27 cellular contexts compared by ENCODE assay signal in the genomic region with DNA sequence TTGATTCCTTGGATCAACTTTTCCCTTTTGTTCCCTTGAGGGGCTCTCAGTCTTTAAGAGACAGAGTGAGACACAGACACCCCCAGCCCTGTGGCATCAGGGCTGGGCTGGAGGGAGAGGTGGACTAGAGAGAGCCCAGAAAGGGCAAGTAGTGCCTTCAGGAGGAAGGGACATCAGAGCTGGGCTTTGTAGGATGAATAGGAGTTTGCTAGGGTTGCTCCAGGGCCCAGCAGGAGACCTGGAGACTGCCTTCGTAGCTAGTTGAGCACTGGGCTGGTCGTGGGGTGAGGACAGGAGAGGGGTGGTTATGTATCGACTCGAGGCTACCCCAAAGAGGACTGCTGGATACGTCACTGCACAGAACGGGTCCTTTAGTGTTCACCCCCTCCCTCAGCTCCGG. TPM values are rescaled to one million over a fixed set of nuclear protein-coding genes. Genes with fewer than 3 reads are reported as not detected.
"Had no signal": no experiment of that assay in that cellular context is flagged by ENCODE, and none has a peak within 500 bp of the region (broad histone marks: within the 10 kb centered on the region; RNA-seq: fewer than 3 reads in every experiment).

No MANE protein-coding gene starts in this region.

- ATAC-seq: activated CD4-positive, alpha-beta T cell treated with anti-CD3 and anti-CD28 coated beads for 36 hours; activated CD8-positive, alpha-beta memory T cell treated with anti-CD3 and anti-CD28 coated beads, Interleukin-2, amount 10 ng/mL, durations not matched to agents 7 days and 5 days; activated CD8-positive, alpha-beta T cell treated with anti-CD3 and anti-CD28 coated beads, Interleukin-2, amount 10 ng/mL, durations not matched to agents 7 days and 5 days; effector memory CD8-positive, alpha-beta T cell; gastrocnemius medialis; natural killer cell treated with Interleukin-12 subunit alpha and Interleukin-12 subunit beta and Interleukin-15 and Interleukin-18, amount 100 ng/mL, for 72 hours; sciatic nerve; stimulated activated memory B cell treated with anti-CD40 and anti-IgM and Interleukin-4, amounts not matched to agents 10 μg/mL and 1 μg/mL and 100 μg/mL, for 72 hours; T-cell had no signal

- H3K4me3 ChIP-seq: ascending aorta, coronary artery, gastrocnemius medialis, hepatocyte, left ventricle myocardium inferior, lung, thoracic aorta, vagina had no signal

- H3K27ac ChIP-seq: ascending aorta, coronary artery, gastrocnemius medialis, hepatocyte, left ventricle myocardium inferior, thoracic aorta, vagina had no signal

- H3K27ac Mint-ChIP-seq: activated CD4-positive, alpha-beta T cell treated with anti-CD3 and anti-CD28 coated beads for 36 hours; activated CD8-positive, alpha-beta memory T cell treated with anti-CD3 and anti-CD28 coated beads, Interleukin-2, amount 10 ng/mL, durations not matched to agents 7 days and 5 days; activated CD8-positive, alpha-beta T cell treated with anti-CD3 and anti-CD28 coated beads, Interleukin-2, amount 10 ng/mL, durations not matched to agents 7 days and 5 days; activated naive CD8-positive, alpha-beta T cell treated with anti-CD3 and anti-CD28 coated beads, Interleukin-2, amount 10 ng/mL, durations not matched to agents 7 days and 5 days; natural killer cell treated with Interleukin-12 subunit alpha and Interleukin-12 subunit beta and Interleukin-15 and Interleukin-18, amount 100 ng/mL, for 72 hours; stimulated activated memory B cell treated with anti-CD40 and anti-IgM and Interleukin-4, amounts not matched to agents 10 μg/mL and 1 μg/mL and 100 μg/mL, for 72 hours; T-cell had no signal

- DNase-seq: activated CD4-positive, alpha-beta T cell treated with anti-CD3 and anti-CD28 coated beads for 36 hours; activated CD4-positive, CD25-positive, alpha-beta regulatory T cell; activated CD8-positive, alpha-beta memory T cell treated with anti-CD3 and anti-CD28 coated beads, Interleukin-2, amount 10 ng/mL, durations not matched to agents 7 days and 5 days; activated CD8-positive, alpha-beta T cell treated with anti-CD3 and anti-CD28 coated beads, Interleukin-2, amount 10 ng/mL, durations not matched to agents 7 days and 5 days; activated naive CD4-positive, alpha-beta T cell treated with Interleukin-2 at 50 U/mL for 16 hours; activated naive CD8-positive, alpha-beta T cell treated with anti-CD3 and anti-CD28 coated beads, Interleukin-2, amount 10 ng/mL, durations not matched to agents 7 days and 5 days; activated T-cell treated with anti-CD3 and anti-CD28 coated beads, Interleukin-2, amount 50 U/mL, for 48 hours; effector memory CD8-positive, alpha-beta T cell; erythroblast; gastrocnemius medialis; islet precursor cell; left ventricle myocardium inferior; mesendoderm; small intestine; stimulated activated CD4-positive, alpha-beta T cell treated with anti-CD3 and anti-CD28 coated beads, Interleukin-4, amount 100 ng/mL, for 24 hours; T-cell; trophoblast cell had no signal

- H3K9me3 ChIP-seq: ascending aorta, gastrocnemius medialis, left ventricle myocardium inferior, thoracic aorta, vagina had no signal

- H3K4me2 ChIP-seq: hepatocyte had no signal

- H3K27me3 Mint-ChIP-seq: activated CD4-positive, alpha-beta T cell treated with anti-CD3 and anti-CD28 coated beads for 36 hours; activated CD8-positive, alpha-beta memory T cell treated with anti-CD3 and anti-CD28 coated beads, Interleukin-2, amount 10 ng/mL, durations not matched to agents 7 days and 5 days; activated naive CD8-positive, alpha-beta T cell treated with anti-CD3 and anti-CD28 coated beads, Interleukin-2, amount 10 ng/mL, durations not matched to agents 7 days and 5 days; effector memory CD8-positive, alpha-beta T cell; natural killer cell treated with Interleukin-12 subunit alpha and Interleukin-12 subunit beta and Interleukin-15 and Interleukin-18, amount 100 ng/mL, for 72 hours; stimulated activated memory B cell treated with anti-CD40 and anti-IgM and Interleukin-4, amounts not matched to agents 10 μg/mL and 1 μg/mL and 100 μg/mL, for 72 hours; T-cell had no signal

- H3K27me3 ChIP-seq: ascending aorta, gastrocnemius medialis, hepatocyte, vagina had no signal

- H3K4me3 Mint-ChIP-seq: activated CD4-positive, alpha-beta T cell treated with anti-CD3 and anti-CD28 coated beads for 36 hours; activated CD8-positive, alpha-beta memory T cell treated with anti-CD3 and anti-CD28 coated beads, Interleukin-2, amount 10 ng/mL, durations not matched to agents 7 days and 5 days; activated CD8-positive, alpha-beta T cell treated with anti-CD3 and anti-CD28 coated beads, Interleukin-2, amount 10 ng/mL, durations not matched to agents 7 days and 5 days; activated naive CD8-positive, alpha-beta T cell treated with anti-CD3 and anti-CD28 coated beads, Interleukin-2, amount 10 ng/mL, durations not matched to agents 7 days and 5 days; effector memory CD8-positive, alpha-beta T cell; natural killer cell treated with Interleukin-12 subunit alpha and Interleukin-12 subunit beta and Interleukin-15 and Interleukin-18, amount 100 ng/mL, for 72 hours; stimulated activated memory B cell treated with anti-CD40 and anti-IgM and Interleukin-4, amounts not matched to agents 10 μg/mL and 1 μg/mL and 100 μg/mL, for 72 hours; T-cell had no signal

- H3K9me3 Mint-ChIP-seq: activated naive CD8-positive, alpha-beta T cell treated with anti-CD3 and anti-CD28 coated beads, Interleukin-2, amount 10 ng/mL, durations not matched to agents 7 days and 5 days; brain; effector memory CD8-positive, alpha-beta T cell; natural killer cell treated with Interleukin-12 subunit alpha and Interleukin-12 subunit beta and Interleukin-15 and Interleukin-18, amount 100 ng/mL, for 72 hours; stimulated activated memory B cell treated with anti-CD40 and anti-IgM and Interleukin-4, amounts not matched to agents 10 μg/mL and 1 μg/mL and 100 μg/mL, for 72 hours; T-cell had no signal

RNA-seq across cellular contexts. Expression of gene FCHO1, which starts 26.6 kb away (rescaled TPM):
- total RNA-seq: ascending aorta had no signal

RNA-seq across cellular contexts. Expression of gene UNC13A, which starts 36.5 kb away (rescaled TPM):
- total RNA-seq: gastrocnemius medialis; natural killer cell treated with Interleukin-12 subunit alpha and Interleukin-12 subunit beta and Interleukin-15 and Interleukin-18, amount 100 ng/mL, for 72 hours had no signal
- polyA plus RNA-seq: hepatocyte had no signal
